ENCODE assay signal across 8 cellular contexts in the genomic region with DNA sequence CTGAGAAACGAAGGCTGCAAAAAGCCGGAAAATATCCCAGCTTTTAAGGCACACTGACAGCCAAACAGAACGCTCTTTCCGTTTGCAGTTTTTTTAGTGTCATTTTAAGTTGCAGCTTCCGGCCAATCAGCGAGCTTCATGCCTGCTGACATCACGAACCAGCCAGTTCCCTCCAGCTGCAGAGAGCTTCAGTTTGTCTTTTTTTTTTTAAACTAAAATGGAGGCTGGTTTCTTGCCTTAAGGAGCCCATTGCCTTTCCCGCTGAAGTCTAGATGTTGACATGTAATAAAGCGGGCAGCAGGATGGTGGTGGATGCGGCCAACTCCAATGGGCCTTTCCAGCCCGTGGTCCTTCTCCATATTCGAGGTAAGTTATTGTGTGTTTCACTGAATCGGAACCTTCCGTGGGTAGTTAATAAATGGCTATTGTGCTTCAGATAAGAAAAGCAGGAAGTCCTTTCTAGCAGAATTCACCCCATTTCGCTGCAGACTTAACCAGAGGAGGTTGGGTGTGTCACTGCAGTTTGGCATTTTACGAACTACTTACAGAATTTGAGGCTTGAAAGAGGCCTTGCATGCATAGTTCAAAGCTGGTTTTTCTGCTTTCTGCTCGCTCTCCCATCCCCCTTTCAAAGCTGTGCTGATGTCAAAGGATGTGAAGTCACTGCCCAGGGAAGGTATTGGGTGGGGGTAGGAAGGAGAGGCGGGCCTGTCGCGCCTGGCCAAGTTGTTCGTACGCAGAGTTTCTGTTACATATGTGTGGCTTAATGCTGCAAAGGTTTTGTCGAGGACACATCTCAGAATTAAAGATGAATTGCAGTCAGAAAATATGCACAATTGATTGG. TPM values are rescaled to one million over a fixed set of nuclear protein-coding genes. Genes with fewer than 3 reads are reported as not detected.
DNase-seq lines count a peak whose midpoint lies in the region; ATAC-seq lines count a peak whose summit lies in the region.

No MANE protein-coding gene starts in this region.

- H3K4me1 Mint-ChIP-seq in activated T-cell treated with anti-CD3 and anti-CD28 coated beads, Interleukin-2, amount 50 U/mL, for 4 hours (ENCODE audit: low read depth), result peaks cover 49% of the 10 kb centered on the region
- H3K4me1 Mint-ChIP-seq in stimulated activated memory B cell treated with anti-CD40 and anti-IgM and Interleukin-4, amounts not matched to agents 10 μg/mL and 1 μg/mL and 100 μg/mL, for 72 hours, result peaks cover 48% of the 10 kb centered on the region

- H3K4me1 ChIP-seq in esophagus (ENCODE audit: control insufficient read depth in 2 of 2, insufficient read depth in 2 of 2, low read length in 1 of 2) (peaks cover 3 to 9% of the 10 kb centered on the region in 2 donors), mucosa of rectum (ENCODE audit: control insufficient read depth in 2 of 2, insufficient read depth in 2 of 2, low read length in 2 of 2) (peaks cover 30 to 41% of the 10 kb centered on the region in 2 donors)

- H3K4me3 Mint-ChIP-seq in activated T-cell treated with anti-CD3 and anti-CD28 coated beads, Interleukin-2, amount 50 U/mL, for 4 hours, result peak overlapping the region; percentile 88
- peak overlapping the region; percentile 98 for H3K4me3 Mint-ChIP-seq in stimulated activated memory B cell treated with anti-CD40 and anti-IgM and Interleukin-4, amounts not matched to agents 10 μg/mL and 1 μg/mL and 100 μg/mL, for 72 hours

- H3K27ac ChIP-seq in esophagus (ENCODE audit: low read depth in 2 of 2, low read length in 1 of 2), result peak overlapping the region; percentile 100
- peak overlapping the region; percentile 96 to 99 for H3K27ac ChIP-seq in mucosa of rectum (ENCODE audit: low read depth in 2 of 2, low read length in 2 of 2)

- H3K9me3 ChIP-seq in esophagus (ENCODE audit: control insufficient read depth in 2 of 2, insufficient read depth in 1 of 2, low read depth in 1 of 2, low read length in 1 of 2) (no peaks in the 10 kb centered on the region), mucosa of rectum (ENCODE audit: control insufficient read depth in 2 of 2, low read length in 2 of 2) (no peaks in the 10 kb centered on the region)

- H3K36me3 ChIP-seq in esophagus (ENCODE audit: control insufficient read depth in 2 of 2, insufficient read depth in 2 of 2, low read length in 1 of 2), result peaks cover 0 to 2% of the 10 kb centered on the region in 2 donors
- H3K36me3 ChIP-seq in mucosa of rectum (ENCODE audit: control insufficient read depth in 2 of 2, insufficient read depth in 2 of 2, low read length in 2 of 2), result peaks cover 0 to 3% of the 10 kb centered on the region in 2 donors

- H3K9me3 Mint-ChIP-seq in activated T-cell treated with anti-CD3 and anti-CD28 coated beads, Interleukin-2, amount 50 U/mL, for 4 hours, result no peaks in the 10 kb centered on the region
- no peaks in the 10 kb centered on the region for H3K9me3 Mint-ChIP-seq in stimulated activated memory B cell treated with anti-CD40 and anti-IgM and Interleukin-4, amounts not matched to agents 10 μg/mL and 1 μg/mL and 100 μg/mL, for 72 hours

- H3K27me3 ChIP-seq in esophagus (ENCODE audit: control insufficient read depth in 1 of 2, insufficient read depth in 2 of 2, low read length in 2 of 2) (no peaks in the 10 kb centered on the region), mucosa of rectum (ENCODE audit: control insufficient read depth in 2 of 2, insufficient read depth in 2 of 2, low read length in 2 of 2) (no peaks in the 10 kb centered on the region)

- 0% methylated on average over 23 of the region's 23 CpGs for WGBS in esophagus, 2 donors

- ATAC-seq in GM21723 (IDR thresholded peaks at IDR 0.05; ENCODE audit: unreplicated experiment), result peak; percentile 85
- peak; percentile 85 to 86 for ATAC-seq in activated T-cell treated with anti-CD3 and anti-CD28 coated beads, Interleukin-2, amount 50 U/mL, for 4 hours
- ATAC-seq in stimulated activated memory B cell treated with anti-CD40 and anti-IgM and Interleukin-4, amounts not matched to agents 10 μg/mL and 1 μg/mL and 100 μg/mL, for 72 hours, result peak; percentile 99

- H3K9ac ChIP-seq in mucosa of rectum (ENCODE audit: low read depth in 1 of 2, low read length in 2 of 2), result peak overlapping the region; percentile 86 to 93

- H3K27me3 Mint-ChIP-seq in activated T-cell treated with anti-CD3 and anti-CD28 coated beads, Interleukin-2, amount 50 U/mL, for 4 hours (ENCODE audit: low read depth), result no peaks in the 10 kb centered on the region
- no peaks in the 10 kb centered on the region for H3K27me3 Mint-ChIP-seq in stimulated activated memory B cell treated with anti-CD40 and anti-IgM and Interleukin-4, amounts not matched to agents 10 μg/mL and 1 μg/mL and 100 μg/mL, for 72 hours

- peak overlapping the region; percentile 100 for H3K27ac Mint-ChIP-seq in stimulated activated memory B cell treated with anti-CD40 and anti-IgM and Interleukin-4, amounts not matched to agents 10 μg/mL and 1 μg/mL and 100 μg/mL, for 72 hours

- peak overlapping the region; percentile 91 for H3K4me3 ChIP-seq in Jurkat, Clone E6-1 (ENCODE audit: low read length)
- H3K4me3 ChIP-seq in esophagus (ENCODE audit: low read depth in 1 of 2, low read length in 2 of 2), result peak overlapping the region; percentile 56 to 74
- H3K4me3 ChIP-seq in mucosa of rectum (ENCODE audit: low read length in 2 of 2), result peak overlapping the region; percentile 81 to 90

- DNase-seq in DMS79 (lab: John Stamatoyannopoulos, UW) (peak; percentile 98), OCI-M2 (lab: John Stamatoyannopoulos, UW; ENCODE audit: unreplicated experiment) (peak; percentile 84)
- DNase-seq in Jurkat, Clone E6-1 (ENCODE audit: low read depth, low spot score), result peak; percentile 97
- peak; percentile 70 for DNase-seq in activated T-cell treated with anti-CD3 and anti-CD28 coated beads, Interleukin-2, amount 50 U/mL, for 4 hours

- peaks cover 17% of the 10 kb centered on the region for H3K36me3 Mint-ChIP-seq in activated T-cell treated with anti-CD3 and anti-CD28 coated beads, Interleukin-2, amount 50 U/mL, for 4 hours (ENCODE audit: insufficient read depth)
- peaks cover 23% of the 10 kb centered on the region for H3K36me3 Mint-ChIP-seq in stimulated activated memory B cell treated with anti-CD40 and anti-IgM and Interleukin-4, amounts not matched to agents 10 μg/mL and 1 μg/mL and 100 μg/mL, for 72 hours

RNA-seq across cellular contexts. Expression of a gene that starts 48.4 kb away (rescaled TPM):
- 156 TPM for polyA plus RNA-seq in Jurkat, Clone E6-1 (2012; ENCODE audit: insufficient read depth, insufficient read length)
- 100 to 1,000 TPM; 160 to 180 (median 173) TPM for total RNA-seq in activated T-cell treated with anti-CD3 and anti-CD28 coated beads, Interleukin-2, amount 50 U/mL, for 4 hours
- 10 to 100 TPM; 64.8 to 87.3 TPM for polyA plus RNA-seq in esophagus

Comparison
In these comparisons a context has a peak if more than half of its experiments do, and no peak if none do; other contexts are left out.
1. Peak in every context shown above with its lines: DNase-seq, ATAC-seq, H3K4me3 ChIP-seq and H3K27ac ChIP-seq.